Comparison of ENCODE assay signal across 17 cellular contexts in genomic region chr10:4073912-4074311, GRCh38.
DNase-seq lines count a peak whose midpoint lies in the region; ATAC-seq, FAIRE-seq and TF ChIP-seq lines count a peak whose summit lies in the region.
"Had no signal": no experiment of that assay in that cellular context is flagged by ENCODE, and none has a peak within 500 bp of the region (broad histone marks: within the 10 kb centered on the region; RNA-seq: fewer than 3 reads in every experiment).

No MANE protein-coding gene starts in this region.

- DNase-seq in Right ventricle myocardium inferior (ENCODE audit: missing footprints) (peak; percentile 71), cardiac septum (ENCODE audit: low spot score) (no peak), coronary artery (ENCODE audit: low spot score) (no peak), keratinocyte (ENCODE audit: low read depth, low spot score) (no peak), posterior cingulate gyrus (no peak), RCC 7860 (ENCODE audit: low spot score) (no peak)
- DNase-seq: activated CD4-positive, CD25-positive, alpha-beta regulatory T cell treated with anti-CD3 and anti-CD28 coated beads, Interleukin-2, amount 50 U/mL, for 72 hours; activated naive CD4-positive, alpha-beta T cell treated with anti-CD3 and anti-CD28 coated beads for 36 hours; endodermal cell; kidney glomerular epithelial cell; NCI-H226; ovary had no signal

- H3K27me3 ChIP-seq in keratinocyte (ENCODE audit: control insufficient read depth, extremely low read depth, insufficient read depth, low read length), result no peaks in the 10 kb centered on the region
- H3K27me3 ChIP-seq: ovary had no signal

- dilution Hi-C loops in keratinocyte (cut with MboI; ENCODE audit: extremely low pct_ligation_motif_present, low sequenced_read_pairs), result no loop called here

- H3K4me1 ChIP-seq in keratinocyte (ENCODE audit: control insufficient read depth, extremely low read depth, insufficient read depth, low read length), result peaks cover 48% of the 10 kb centered on the region
- H3K4me1 ChIP-seq: HAP-1 had no signal

- no peaks in the 10 kb centered on the region for H3K36me3 ChIP-seq in keratinocyte (ENCODE audit: control insufficient read depth in 2 of 2, extremely low read depth in 1 of 2, insufficient read depth in 2 of 2, low read length in 2 of 2)
- H3K36me3 ChIP-seq: HAP-1, ovary had no signal

- H3K9me1 ChIP-seq in keratinocyte (ENCODE audit: control insufficient read depth, extremely low read depth, insufficient read depth, low read length), result no peaks in the 10 kb centered on the region

- H3K4me2 ChIP-seq in keratinocyte (ENCODE audit: control insufficient read depth, extremely low read depth, insufficient read depth, low read depth, low read length), result peak overlapping the region; percentile 39
- H3K4me2 ChIP-seq: KMS-11 had no signal

- TF ChIP-seq CTCF in coronary artery (IDR thresholded peaks at IDR 0.05), result no peak
- TF ChIP-seq CTCF in keratinocyte (optimal IDR thresholded peaks at IDR 0.05 in 1 of 3, IDR thresholded peaks at IDR 0.05 in 1 of 3, conservative IDR thresholded peaks at IDR 0.05 in 1 of 3; ENCODE audit: extremely low read depth in 1 of 3, insufficient read depth in 2 of 3, low read length in 3 of 3), result no peak

- ATAC-seq in Right ventricle myocardium inferior, result peak; percentile 84
- ATAC-seq in GM21360 (IDR thresholded peaks at IDR 0.05; ENCODE audit: unreplicated experiment), result no peak
- ATAC-seq in GM19023 (IDR thresholded peaks at IDR 0.05; ENCODE audit: unreplicated experiment), result no peak

- H3K27ac ChIP-seq in coronary artery (peak overlapping the region; percentile 38 to 57), keratinocyte (ENCODE audit: control insufficient read depth, insufficient read depth, low read length) (peak overlapping the region; percentile 66)
- H3K27ac ChIP-seq: KMS-11, ovary had no signal

- intact Hi-C loops in Right ventricle myocardium inferior (cut with DNase I), result no loop called here
- intact Hi-C loops in cardiac septum (cut with DNase I), result no loop called here
- intact Hi-C loops in posterior cingulate gyrus (cut with DNase I), result no loop called here

- peak overlapping the region; percentile 20 for H2AFZ ChIP-seq in keratinocyte (ENCODE audit: control insufficient read depth, low read length)

- no peaks in the 10 kb centered on the region for H3K9me3 ChIP-seq in keratinocyte (ENCODE audit: control insufficient read depth, low read depth, low read length)
- H3K9me3 ChIP-seq: HAP-1, ovary had no signal

- no peaks in the 10 kb centered on the region for H3K79me2 ChIP-seq in keratinocyte (ENCODE audit: control insufficient read depth, insufficient read depth, low read length)

- H3K4me3 ChIP-seq in coronary artery (no peak overlapping the region), keratinocyte (ENCODE audit: control insufficient read depth in 2 of 3, extremely low read depth in 1 of 3, insufficient read depth in 2 of 3, low read depth in 1 of 3, low read length in 3 of 3) (no peak overlapping the region)
- H3K4me3 ChIP-seq: HAP-1, ovary had no signal

- FAIRE-seq in keratinocyte (lab: Jason Lieb, UNC) (peak; percentile 78), RCC 7860 (lab: Jason Lieb, UNC) (no peak)
- FAIRE-seq: urothelium cell line had no signal

- peak overlapping the region; percentile 31 for H3K9ac ChIP-seq in keratinocyte (ENCODE audit: control insufficient read depth, extremely low read depth, insufficient read depth, low read length)
- H3K9ac ChIP-seq: KMS-11 had no signal

- H4K20me1 ChIP-seq in keratinocyte (ENCODE audit: control insufficient read depth, extremely low read depth, insufficient read depth, low read length), result no peaks in the 10 kb centered on the region
